ENCODE assay signal across 8 cellular contexts in the genomic region with DNA sequence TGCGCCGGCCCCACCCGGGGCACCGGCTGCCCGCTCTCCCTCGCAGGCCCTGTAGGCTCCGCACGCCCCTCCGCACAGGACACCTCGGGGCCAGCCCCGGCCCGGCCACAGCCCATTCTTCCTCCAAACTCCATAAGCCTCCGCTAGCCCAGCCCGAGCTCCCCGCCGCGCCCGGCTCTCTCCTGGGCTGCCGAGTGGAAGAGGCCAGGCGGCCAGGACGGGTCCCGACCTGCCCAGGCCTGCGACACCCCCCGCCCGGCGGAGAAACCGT. TPM values are rescaled to one million over a fixed set of nuclear protein-coding genes. Genes with fewer than 3 reads are reported as not detected.
A peak's percentile ranks its signal among the peaks of the same experiment; 100 is the strongest.
DNase-seq lines count a peak whose midpoint lies in the region; ATAC-seq, FAIRE-seq and TF ChIP-seq lines count a peak whose summit lies in the region.

No MANE protein-coding gene starts in this region.

- H3K4me1 ChIP-seq in Peyer's patch (peaks cover 0 to 22% (median 10%) of the 10 kb centered on the region in 4 donors), GM12878 (ENCODE audit: control insufficient read depth, insufficient read depth, low read length) (peaks cover 4% of the 10 kb centered on the region)

- WGBS in GM12878 (ENCODE audit: insufficient coverage, insufficient replicate concordance, low lambda C conversion rate, missing lambda C conversion rate): 0% methylated on average over 27 of the region's 27 CpGs

- TF ChIP-seq POLR2A in Peyer's patch (IDR thresholded peaks at IDR 0.05): no peak
- TF ChIP-seq POLR2A in GM12878 (IDR thresholded peaks at IDR 0.05; ENCODE audit: low read depth, low read length): no peak

- H3K4me3 ChIP-seq in Peyer's patch: peak overlapping the region; percentile 69 to 100 (median 89)
- H3K4me3 ChIP-seq in GM12878: peak overlapping the region; percentile 91

- ATAC-seq in GM18520 (IDR thresholded peaks at IDR 0.05; ENCODE audit: unreplicated experiment) (peak; percentile 22), HG03045 (IDR thresholded peaks at IDR 0.05; ENCODE audit: unreplicated experiment) (peak; percentile 44), GM12878 (peak; percentile 70)

- RAD21 ChIA-PET in GM12878 (lab: Charles Lee; ENCODE audit: unreplicated experiment): interaction anchor here (0.6 kb wide), 2 partner anchors 72 to 91 kb away, joined by 3 read pairs; no protein-coding TSS in a partner anchor

- no TSS peak for BruUV-seq in GM12878 (replicated peaks; lab: Mats Ljungman, UMichigan)

- TF ChIP-seq CTCF in Peyer's patch (IDR thresholded peaks at IDR 0.05) (no peak), GM12878 (IDR thresholded peaks at IDR 0.05 in 2 of 3, conservative IDR thresholded peaks at IDR 0.05 in 1 of 3; ENCODE audit: control insufficient read depth in 2 of 3, extremely low read depth in 1 of 3, insufficient read depth in 1 of 3, low read depth in 3 of 3, low read length in 3 of 3) (no peak)

- H3K27ac ChIP-seq in Peyer's patch (peak overlapping the region; percentile 92 to 97 (median 94)), GM12878 (ENCODE audit: control insufficient read depth, insufficient read depth) (peak overlapping the region; percentile 96)

- peak overlapping the region; percentile 73 for H2AFZ ChIP-seq in GM12878 (ENCODE audit: control insufficient read depth, low read depth, low read length)

- intact Hi-C loops in GM12878 (cut with micrococcal nuclease; ENCODE audit: unreplicated experiment): loop anchor here (10.0 kb wide), 1 partner anchor 200 kb away; the partner anchor contains the start of gene TRPV2

- no peaks in the 10 kb centered on the region; the same call in 1 of the 2 replicates for H4K20me1 ChIP-seq in GM12878 (ENCODE audit: control insufficient read depth, insufficient read depth)

- peak overlapping the region; percentile 96 for H3K9ac ChIP-seq in GM12878 (ENCODE audit: control insufficient read depth, insufficient read depth, low read length)

- SMC1A ChIA-PET in GM12878 (lab: Charles Lee; ENCODE audit: uncharacterized antibody, unreplicated experiment): interaction anchor here (1.5 to 1.9 kb wide), 3 partner anchors 12 to 26 kb away, joined by 6 to 8 read pairs (median 6); no protein-coding TSS in a partner anchor

- H3K27me3 ChIP-seq in Peyer's patch (no peaks in the 10 kb centered on the region), GM12878 (replicated peaks in 1 of 2; ENCODE audit: control insufficient read depth in 2 of 2, insufficient read depth in 2 of 2, low read length in 1 of 2) (no peaks in the 10 kb centered on the region)

- H3K9me3 ChIP-seq in Peyer's patch (no peaks in the 10 kb centered on the region), GM12878 (replicated peaks; ENCODE audit: control insufficient read depth, insufficient read depth, low read length) (no peaks in the 10 kb centered on the region)

- H3K79me2 ChIP-seq in GM12878 (ENCODE audit: control insufficient read depth, insufficient read depth, low read length): peaks cover 84% of the 10 kb centered on the region

- FAIRE-seq in GM12878 (lab: Jason Lieb, UNC): no peak

- no peaks in the 10 kb centered on the region for H3K36me3 ChIP-seq in Peyer's patch
- no peaks in the 10 kb centered on the region; a peak in 1 of 4 replicates for H3K36me3 ChIP-seq in GM12878 (ENCODE audit: control insufficient read depth in 2 of 2, insufficient read depth in 2 of 2, low read length in 1 of 2)

- in situ Hi-C loops in ACHN (cut with HindIII; ENCODE audit: low pct_ligation_motif_present, low pct_unique_long_range_greater_than_20kb, low sequenced_read_pairs): no loop called here
- in situ Hi-C loops in GM12878 (cut with MboI): no loop called here

- TF ChIP-seq EP300 in GM12878 (IDR thresholded peaks at IDR 0.05; ENCODE audit: borderline replicate concordance in 1 of 2, control insufficient read depth in 1 of 2, low read depth in 2 of 2, low read length in 2 of 2): no peak

- CTCF ChIA-PET in GM12878 (lab: Yijun Ruan, JAX): interaction anchor here (1.1 to 2.3 kb wide), 3 partner anchors 72 to 148 kb away, joined by 3 to 5 read pairs (median 5); partner anchors contain the start of gene CENPV

- H3K4me2 ChIP-seq in GM12878 (ENCODE audit: control insufficient read depth, insufficient read depth): peak overlapping the region; percentile 71

- DNase-seq in ACHN (peak; percentile 56), Peyer's patch (peak; percentile 50 to 75 (median 69)), GM12878 (ENCODE audit: low read depth, low spot score) (no peak), iPS-NIHi7 (ENCODE audit: extremely low spot score) (peak; percentile 45), Ammon's horn (ENCODE audit: low spot score) (no peak)
- peak; percentile 25 to 29 for DNase-seq in stimulated activated CD4-positive, alpha-beta T cell treated with anti-CD3 and anti-CD28 coated beads, Interleukin-4, amount 100 ng/mL, for 48 hours (ENCODE audit: low read depth in 2 of 2)

- POLR2A ChIA-PET in GM12878 (lab: Charles Lee): interaction anchor here (0.7 to 1.7 kb wide), 2 partner anchors 10 to 72 kb away, joined by 3 to 6 read pairs; no protein-coding TSS in a partner anchor

- TF ChIP-seq RAD21 in GM12878 (IDR thresholded peaks at IDR 0.05; ENCODE audit: insufficient read depth, low read depth, low read length): no peak

TF ChIP-seq in GM12878, 131 proteins besides CTCF, POLR2A, EP300 and RAD21:
- TF ChIP-seq SREBF1 (IDR thresholded peaks at IDR 0.05; ENCODE audit: low read length) (no peak), ASH2L (IDR thresholded peaks at IDR 0.05; ENCODE audit: borderline replicate concordance, low read depth) (peak; percentile 68; the same call in 1 of the 2 replicates)

RNA-seq across cellular contexts. Expression of gene NCOR1, which starts 0.4 kb away (rescaled TPM):
- total RNA-seq in Peyer's patch (100 to 1,000 TPM; 321 to 561 (median 467) TPM), GM12878 (2014; rRNA removed) (71.6 and 77.3 TPM in 2 replicates), GM12878 (2014; rRNA removed; fragmentation: Illumina TruSeq; extraction: Trizol) (75.5 and 81.9 TPM in 2 replicates), GM12878 (2021) (102 and 109 TPM in 2 replicates)
- 467 and 535 TPM in 2 replicates for total RNA-seq in GM12878 (2013; cell fraction: nucleolus; rRNA removed)
- polyA plus RNA-seq in GM12878 (2011; ENCODE audit: low read depth): 31.2 TPM
- polyA plus RNA-seq in GM12878 (2011; rRNA removed) (78.2 and 94.5 TPM in 2 replicates), GM12878 (2014; fragmentation: Illumina TruSeq; extraction: Trizol) (75.0 and 81.0 TPM in 2 replicates), GM12878 (2014; fragmentation: Nextera tagmentation; extraction: Ambion mirVana) (10 to 100 TPM; 34.5 to 55.1 TPM), GM12878 (2014; rRNA removed) (72.8 and 83.9 TPM in 2 replicates), GM12878 (2016; fragmentation: Nextera tagmentation; extraction: Ambion mirVana) (100 to 1,000 TPM; 118 to 135 TPM)
- 109 and 116 TPM in 2 replicates for polyA plus RNA-seq in GM12878 (2011; cell fraction: cytosol; rRNA removed)
- 117 and 140 TPM in 2 replicates for polyA plus RNA-seq in GM12878 (2011; cell fraction: nucleus; rRNA removed)
- 38.3 and 51.2 TPM in 2 replicates for polyA plus RNA-seq in GM12878 (2012)
- polyA minus RNA-seq in GM12878 (2011; rRNA and poly(A)+ RNA removed): 261 and 316 TPM in 2 replicates
- 56.1 and 59.4 TPM in 2 replicates for polyA minus RNA-seq in GM12878 (2011; cell fraction: cytosol; rRNA and poly(A)+ RNA removed)
- polyA minus RNA-seq in GM12878 (2011; cell fraction: nucleus; rRNA and poly(A)+ RNA removed): 117 and 177 TPM in 2 replicates

RNA-seq across cellular contexts. Expression of gene PIGL, which starts 2.1 kb away (rescaled TPM):
- total RNA-seq in Peyer's patch (100 to 1,000 TPM in 3 of 4 donors, 10 to 100 TPM in 1; 77.1 to 491 (median 144) TPM), GM12878 (2014; rRNA removed) (31.2 and 38.4 TPM in 2 replicates), GM12878 (2014; rRNA removed; fragmentation: Illumina TruSeq; extraction: Trizol) (28.0 and 29.1 TPM in 2 replicates), GM12878 (2021) (29.5 and 31.5 TPM in 2 replicates)
- 215 and 241 TPM in 2 replicates for total RNA-seq in GM12878 (2013; cell fraction: nucleolus; rRNA removed)
- polyA plus RNA-seq in GM12878 (2011; ENCODE audit: low read depth): 20.3 TPM
- polyA plus RNA-seq in GM12878 (2011; rRNA removed) (44.8 and 52.5 TPM in 2 replicates), GM12878 (2014; fragmentation: Illumina TruSeq; extraction: Trizol) (28.6 and 31.5 TPM in 2 replicates), GM12878 (2014; fragmentation: Nextera tagmentation; extraction: Ambion mirVana) (10 to 100 TPM; 29.2 to 42.1 TPM), GM12878 (2014; rRNA removed) (30.5 and 37.5 TPM in 2 replicates), GM12878 (2016; fragmentation: Nextera tagmentation; extraction: Ambion mirVana) (10 to 100 TPM; 25.9 to 29.1 TPM)
- polyA plus RNA-seq in GM12878 (2011; cell fraction: cytosol; rRNA removed): 50.1 and 50.5 TPM in 2 replicates
- polyA plus RNA-seq in GM12878 (2011; cell fraction: nucleus; rRNA removed): 185 and 385 TPM in 2 replicates
- 29.2 and 40.3 TPM in 2 replicates for polyA plus RNA-seq in GM12878 (2012)
- 32.9 and 33.0 TPM in 2 replicates for polyA minus RNA-seq in GM12878 (2011; rRNA and poly(A)+ RNA removed)
- polyA minus RNA-seq in GM12878 (2011; cell fraction: cytosol; rRNA and poly(A)+ RNA removed): 5.5 and 8.4 TPM in 2 replicates
- 43.5 and 55.7 TPM in 2 replicates for polyA minus RNA-seq in GM12878 (2011; cell fraction: nucleus; rRNA and poly(A)+ RNA removed)

Comparison
In these comparisons a context has a peak if more than half of its experiments do, and no peak if none do; other contexts are left out.
1. DNase-seq: peak in ACHN (single experiment), Peyer's patch (3 of 3), iPS-NIHi7 (single experiment) and stimulated activated CD4-positive, alpha-beta T cell treated with anti-CD3 and anti-CD28 coated beads, Interleukin-4, amount 100 ng/mL, for 48 hours (2 of 2); none in GM12878 (single experiment) and Ammon's horn (single experiment).
2. Peak in every context shown above with its lines, with median percentiles within 50 percentile points of each other: ATAC-seq.